In the genomic region with DNA sequence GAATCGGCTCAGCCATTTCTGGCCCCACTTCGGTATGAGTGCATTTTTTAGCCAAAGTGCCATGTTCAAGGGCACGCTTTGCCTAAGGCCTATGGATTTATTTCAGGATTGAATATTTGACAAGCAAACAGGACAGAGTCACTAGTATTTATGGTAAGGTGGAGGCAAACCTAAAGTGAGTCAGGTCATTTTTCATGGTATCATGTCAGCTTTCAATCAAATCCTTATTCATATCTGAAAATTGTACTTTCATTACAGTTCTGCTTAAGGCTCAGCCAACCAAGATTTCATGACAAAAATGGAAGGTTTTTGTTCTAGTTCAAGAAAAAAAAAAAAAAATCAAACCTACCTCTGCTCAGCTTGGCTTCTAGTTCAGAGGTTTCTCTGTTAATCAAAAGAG, we compare ENCODE assay signal across 22 cellular contexts. TPM values are rescaled to one million over a fixed set of nuclear protein-coding genes. Genes with fewer than 3 reads are reported as not detected.
DNase-seq lines count a peak whose midpoint lies in the region; ATAC-seq and TF ChIP-seq lines count a peak whose summit lies in the region.
"Had no signal": no experiment of that assay in that cellular context is flagged by ENCODE, and none has a peak within 500 bp of the region (broad histone marks: within the 10 kb centered on the region; RNA-seq: fewer than 3 reads in every experiment).

No MANE protein-coding gene starts in this region.

- peaks cover 31% of the 10 kb centered on the region for H3K4me1 Mint-ChIP-seq in activated CD4-positive, alpha-beta T cell treated with anti-CD3 and anti-CD28 coated beads, Interleukin-2, amount 10 ng/mL, durations not matched to agents 24 days and 14 days
- peaks cover 48% of the 10 kb centered on the region for H3K4me1 Mint-ChIP-seq in activated CD4-positive, alpha-beta T cell treated with anti-CD3 and anti-CD28 coated beads, Interleukin-2, amount 10 ng/mL, durations not matched to agents 7 days and 5 days
- H3K4me1 Mint-ChIP-seq in GM23338: peaks cover 5% of the 10 kb centered on the region; the same call in 1 of the 3 replicates
- H3K4me1 Mint-ChIP-seq in naive thymus-derived CD4-positive, alpha-beta T cell: peaks cover 19 to 64% (median 42%) of the 10 kb centered on the region in 7 donors

- H3K9me3 Mint-ChIP-seq in activated CD4-positive, alpha-beta T cell treated with anti-CD3 and anti-CD28 coated beads, Interleukin-2, amount 10 ng/mL, durations not matched to agents 24 days and 14 days: no peaks in the 10 kb centered on the region
- no peaks in the 10 kb centered on the region for H3K9me3 Mint-ChIP-seq in activated CD4-positive, alpha-beta T cell treated with anti-CD3 and anti-CD28 coated beads, Interleukin-2, amount 10 ng/mL, durations not matched to agents 7 days and 5 days
- no peaks in the 10 kb centered on the region for H3K9me3 Mint-ChIP-seq in GM23338
- H3K9me3 Mint-ChIP-seq in naive thymus-derived CD4-positive, alpha-beta T cell: no peaks in the 10 kb centered on the region
- H3K9me3 Mint-ChIP-seq: nephron had no signal

- H3K9me3 ChIP-seq in adrenal gland (replicated peaks in 1 of 3): no peaks in the 10 kb centered on the region
- no peaks in the 10 kb centered on the region for H3K9me3 ChIP-seq in naive thymus-derived CD4-positive, alpha-beta T cell (ENCODE audit: control insufficient read depth in 2 of 3, low read length in 3 of 3)
- no peaks in the 10 kb centered on the region for H3K9me3 ChIP-seq in testis
- H3K9me3 ChIP-seq: ascending aorta had no signal

- no peak overlapping the region for H3K4me3 ChIP-seq in GM23338
- H3K4me3 ChIP-seq in adrenal gland: no peak overlapping the region
- no peak overlapping the region for H3K4me3 ChIP-seq in naive thymus-derived CD4-positive, alpha-beta T cell (ENCODE audit: low read length)
- H3K4me3 ChIP-seq in testis: no peak overlapping the region
- H3K4me3 ChIP-seq: ascending aorta had no signal

- no peaks in the 10 kb centered on the region for H3K9me2 ChIP-seq in GM23338 (ENCODE audit: insufficient read depth)

- H3K27me3 ChIP-seq in GM23338 (ENCODE audit: insufficient read depth) (no peaks in the 10 kb centered on the region), adrenal gland (no peaks in the 10 kb centered on the region), testis (no peaks in the 10 kb centered on the region)
- no peaks in the 10 kb centered on the region for H3K27me3 ChIP-seq in naive thymus-derived CD4-positive, alpha-beta T cell (ENCODE audit: control insufficient read depth in 2 of 2, insufficient read depth in 2 of 2, low read length in 2 of 2)
- H3K27me3 ChIP-seq: ascending aorta had no signal

- H3K36me3 ChIP-seq in GM23338 (ENCODE audit: insufficient read depth) (no peaks in the 10 kb centered on the region), adrenal gland (replicated peaks in 1 of 2) (peaks cover 0 to 56% of the 10 kb centered on the region in 2 donors), testis (ENCODE audit: low read depth, missing control alignments) (no peaks in the 10 kb centered on the region)
- H3K36me3 ChIP-seq in naive thymus-derived CD4-positive, alpha-beta T cell (ENCODE audit: control insufficient read depth in 2 of 3, insufficient read depth in 3 of 3, low read length in 3 of 3): peaks cover 10 to 47% (median 41%) of the 10 kb centered on the region in 3 experiments

- 36 to 60% (median 49%) methylated on average over 1 to 3 of the region's 3 CpGs for WGBS in adrenal gland, 4 donors
- WGBS in testis, 2 donors: 74 to 90% methylated on average over 3 of the region's 3 CpGs

- H3K79me2 ChIP-seq in GM23338 (replicated peaks; ENCODE audit: insufficient read depth): no peaks in the 10 kb centered on the region
- H3K79me2 ChIP-seq: parathyroid adenoma had no signal

- ATAC-seq in GM23338: no peak
- no peak for ATAC-seq in naive thymus-derived CD4-positive, alpha-beta T cell
- ATAC-seq in GM18868 (IDR thresholded peaks at IDR 0.05; ENCODE audit: unreplicated experiment): no peak
- ATAC-seq: sciatic nerve had no signal

- no peaks in the 10 kb centered on the region for H3F3A ChIP-seq in GM23338 (replicated peaks; ENCODE audit: low read depth)

- H3K4me1 ChIP-seq in GM23338 (ENCODE audit: insufficient read depth): no peaks in the 10 kb centered on the region
- peaks cover 12 to 39% of the 10 kb centered on the region in 2 donors for H3K4me1 ChIP-seq in adrenal gland (replicated peaks in 1 of 2)
- peaks cover 4 to 7% of the 10 kb centered on the region in 2 donors for H3K4me1 ChIP-seq in naive thymus-derived CD4-positive, alpha-beta T cell (ENCODE audit: control insufficient read depth in 2 of 2, insufficient read depth in 2 of 2, low read length in 2 of 2)
- H3K4me1 ChIP-seq in testis: peaks cover 24% of the 10 kb centered on the region

- DNase-seq in activated CD4-positive, alpha-beta T cell treated with anti-CD3 and anti-CD28 coated beads, Interleukin-2, amount 10 ng/mL, durations not matched to agents 24 days and 14 days: no peak
- no peak for DNase-seq in activated CD4-positive, alpha-beta T cell treated with anti-CD3 and anti-CD28 coated beads, Interleukin-2, amount 10 ng/mL, durations not matched to agents 7 days and 5 days
- no peak for DNase-seq in GM23338 (ENCODE audit: low spot score)
- no peak for DNase-seq in adrenal gland
- DNase-seq in naive thymus-derived CD4-positive, alpha-beta T cell: no peak
- no peak for DNase-seq in testis
- DNase-seq in KG1 (lab: John Stamatoyannopoulos, UW): no peak
- DNase-seq: activated CD4-positive, alpha-beta T cell treated with anti-CD3 and anti-CD28 coated beads for 1 hour; activated CD8-positive, alpha-beta memory T cell treated with anti-CD3 and anti-CD28 coated beads, Interleukin-2, amount 50 U/mL, for 4 hours; COR-L47; DND-41; glutamatergic neuron; GOT3; Karpas-422; NCI-H187; NCI-H774; substantia nigra had no signal

- no peaks in the 10 kb centered on the region for H3K27me3 Mint-ChIP-seq in activated CD4-positive, alpha-beta T cell treated with anti-CD3 and anti-CD28 coated beads, Interleukin-2, amount 10 ng/mL, durations not matched to agents 24 days and 14 days
- H3K27me3 Mint-ChIP-seq in activated CD4-positive, alpha-beta T cell treated with anti-CD3 and anti-CD28 coated beads, Interleukin-2, amount 10 ng/mL, durations not matched to agents 7 days and 5 days: no peaks in the 10 kb centered on the region
- H3K27me3 Mint-ChIP-seq in GM23338 (ENCODE audit: insufficient read depth, low read depth, poor library complexity): peaks cover 1% of the 10 kb centered on the region
- no peaks in the 10 kb centered on the region for H3K27me3 Mint-ChIP-seq in naive thymus-derived CD4-positive, alpha-beta T cell

- no peak for TF ChIP-seq CTCF in GM23338 (conservative IDR thresholded peaks at IDR 0.05; ENCODE audit: low read depth in 2 of 2)
- TF ChIP-seq CTCF in adrenal gland (IDR thresholded peaks at IDR 0.05): no peak
- no peak for TF ChIP-seq CTCF in testis (IDR thresholded peaks at IDR 0.05)

- CTCF ChIA-PET in activated CD4-positive, alpha-beta T cell treated with anti-CD3 and anti-CD28 coated beads, Interleukin-2, amount 10 ng/mL, durations not matched to agents 7 days and 5 days (lab: Charles Lee): interaction anchor here (1.2 to 1.9 kb wide), 5 partner anchors 10 to 83 kb away, joined by 3 to 12 read pairs (median 4); no protein-coding TSS in a partner anchor
- CTCF ChIA-PET in naive thymus-derived CD4-positive, alpha-beta T cell (lab: Charles Lee): interaction anchor here (0.5 to 4.0 kb wide), 12 partner anchors 11 to 407 kb away, joined by 3 to 34 read pairs (median 4); no protein-coding TSS in a partner anchor

- POLR2A ChIA-PET in activated CD4-positive, alpha-beta T cell treated with anti-CD3 and anti-CD28 coated beads, Interleukin-2, amount 10 ng/mL, durations not matched to agents 7 days and 5 days (lab: Charles Lee): no interaction called here
- POLR2A ChIA-PET in naive thymus-derived CD4-positive, alpha-beta T cell (lab: Charles Lee): interaction anchor here (0.8 kb wide), 1 partner anchor 10 kb away, joined by 3 read pairs; no protein-coding TSS in a partner anchor

- H3K4me2 ChIP-seq in GM23338: no peak overlapping the region

- intact Hi-C loops in activated CD4-positive, alpha-beta T cell treated with anti-CD3 and anti-CD28 coated beads, Interleukin-2, amount 10 ng/mL, durations not matched to agents 24 days and 14 days (cut with micrococcal nuclease): loop anchor here (2.0 to 10.0 kb wide), 5 partner anchors 41 to 1325 kb away; no protein-coding TSS in a partner anchor
- intact Hi-C loops in adrenal gland (cut with DNase I) (no loop called here), testis (cut with DNase I; ENCODE audit: low total_unique reads) (no loop called here)
- intact Hi-C loops in naive thymus-derived CD4-positive, alpha-beta T cell (cut with micrococcal nuclease): loop anchor here (2.0 to 10.0 kb wide), 6 partner anchors 41 to 1325 kb away; no protein-coding TSS in a partner anchor

- TF ChIP-seq POLR2A in adrenal gland (IDR thresholded peaks at IDR 0.05): no peak
- TF ChIP-seq POLR2A in testis (IDR thresholded peaks at IDR 0.05): no peak

- H2AFZ ChIP-seq in GM23338: no peak overlapping the region
- H2AFZ ChIP-seq: parathyroid adenoma had no signal

- H4K20me1 ChIP-seq in GM23338 (replicated peaks; ENCODE audit: insufficient read depth): no peaks in the 10 kb centered on the region

- peak overlapping the region; percentile 24 for H3K27ac Mint-ChIP-seq in activated CD4-positive, alpha-beta T cell treated with anti-CD3 and anti-CD28 coated beads, Interleukin-2, amount 10 ng/mL, durations not matched to agents 24 days and 14 days
- H3K27ac Mint-ChIP-seq in activated CD4-positive, alpha-beta T cell treated with anti-CD3 and anti-CD28 coated beads, Interleukin-2, amount 10 ng/mL, durations not matched to agents 7 days and 5 days: no peak overlapping the region
- peak overlapping the region; percentile 74 for H3K27ac Mint-ChIP-seq in GM23338
- peak overlapping the region in 7 of 9 donors; percentile 56 to 90 (median 71) for H3K27ac Mint-ChIP-seq in naive thymus-derived CD4-positive, alpha-beta T cell
- H3K27ac Mint-ChIP-seq: nephron had no signal

- no peak overlapping the region for H3K4me3 Mint-ChIP-seq in activated CD4-positive, alpha-beta T cell treated with anti-CD3 and anti-CD28 coated beads, Interleukin-2, amount 10 ng/mL, durations not matched to agents 24 days and 14 days
- no peak overlapping the region for H3K4me3 Mint-ChIP-seq in activated CD4-positive, alpha-beta T cell treated with anti-CD3 and anti-CD28 coated beads, Interleukin-2, amount 10 ng/mL, durations not matched to agents 7 days and 5 days
- H3K4me3 Mint-ChIP-seq in GM23338: no peak overlapping the region
- no peak overlapping the region for H3K4me3 Mint-ChIP-seq in naive thymus-derived CD4-positive, alpha-beta T cell
- H3K4me3 Mint-ChIP-seq: nephron had no signal

- H3K36me3 Mint-ChIP-seq in activated CD4-positive, alpha-beta T cell treated with anti-CD3 and anti-CD28 coated beads, Interleukin-2, amount 10 ng/mL, durations not matched to agents 24 days and 14 days (ENCODE audit: low read depth): peaks cover 66% of the 10 kb centered on the region
- H3K36me3 Mint-ChIP-seq in activated CD4-positive, alpha-beta T cell treated with anti-CD3 and anti-CD28 coated beads, Interleukin-2, amount 10 ng/mL, durations not matched to agents 7 days and 5 days (ENCODE audit: low read depth): peaks cover 68% of the 10 kb centered on the region
- no peaks in the 10 kb centered on the region; the same call in 2 of the 3 replicates for H3K36me3 Mint-ChIP-seq in GM23338 (ENCODE audit: low read depth)
- peaks cover 0 to 41% (median 32%) of the 10 kb centered on the region in 5 donors for H3K36me3 Mint-ChIP-seq in naive thymus-derived CD4-positive, alpha-beta T cell

- H3K27ac ChIP-seq in GM23338 (ENCODE audit: low read depth) (no peak overlapping the region), adrenal gland (peak overlapping the region in 3 of 5 donors; percentile 13 to 61 (median 41)), testis (peak overlapping the region in 1 of 2 donors; percentile 60)
- H3K27ac ChIP-seq in naive thymus-derived CD4-positive, alpha-beta T cell (ENCODE audit: low read depth, low read length): no peak overlapping the region
- H3K27ac ChIP-seq: ascending aorta, parathyroid adenoma had no signal

RNA-seq across cellular contexts. Expression of gene ICE2, which starts 30.5 kb away (rescaled TPM):
- total RNA-seq in activated CD4-positive, alpha-beta T cell treated with anti-CD3 and anti-CD28 coated beads, Interleukin-2, amount 10 ng/mL, durations not matched to agents 24 days and 14 days: 55.4 and 62.6 TPM in 2 replicates
- total RNA-seq in activated CD4-positive, alpha-beta T cell treated with anti-CD3 and anti-CD28 coated beads, Interleukin-2, amount 10 ng/mL, durations not matched to agents 7 days and 5 days: 10 to 100 TPM; 70.0 to 77.7 TPM
- 47.8 and 64.3 TPM in 2 replicates for total RNA-seq in GM23338 (2014; rRNA removed; shearing (Covaris generic))
- 51.3 and 64.2 TPM in 2 replicates for polyA plus RNA-seq in GM23338 (2016; fragmentation: Nextera tagmentation; extraction: Ambion mirVana)
- total RNA-seq in adrenal gland: 10 to 100 TPM; 13.6 to 53.7 (median 38.3) TPM
- polyA plus RNA-seq in adrenal gland: 10 to 100 TPM; 14.2 to 42.2 (median 15.6) TPM
- total RNA-seq in naive thymus-derived CD4-positive, alpha-beta T cell: 10 to 100 TPM; 44.8 to 70.9 (median 68.0) TPM
- 10 to 100 TPM; 45.6 to 54.7 TPM for polyA plus RNA-seq in naive thymus-derived CD4-positive, alpha-beta T cell
- total RNA-seq in testis: 10 to 100 TPM; 44.6 to 48.3 TPM
- polyA plus RNA-seq in testis (ENCODE audit: insufficient read depth, low read depth, low replicate concordance): 24.3 TPM

Comparison
In these comparisons a context has a peak if more than half of its experiments do, and no peak if none do; other contexts are left out.
1. H3K27ac ChIP-seq: peak in adrenal gland (3 of 5); none in GM23338 (single experiment) and naive thymus-derived CD4-positive, alpha-beta T cell (single experiment).
2. intact Hi-C loops: an anchor here in activated CD4-positive, alpha-beta T cell treated with anti-CD3 and anti-CD28 coated beads, Interleukin-2, amount 10 ng/mL, durations not matched to agents 24 days and 14 days (2.0 to 10.0 kb wide) and naive thymus-derived CD4-positive, alpha-beta T cell (2.0 to 10.0 kb wide); none called in adrenal gland and testis.